Comparison of ENCODE assay signal across 33 cellular contexts in genomic region chr21:29633766-29634165, GRCh38.
"Had no signal": no experiment of that assay in that cellular context is flagged by ENCODE, and none has a peak within 500 bp of the region (broad histone marks: within the 10 kb centered on the region; RNA-seq: fewer than 3 reads in every experiment).

No MANE protein-coding gene starts in this region.

- DNase-seq: Karpas-422, Kasumi-1, MG63, MM.1S, MV-4-11, NCI-H1048, NCI-H1092, NCI-H1092 treated with DMSO at 0.1 percent for 48 hours, NCI-H1105, NCI-H1105 treated with DMSO at 0.1 percent for 48 hours, NCI-H1417 treated with DMSO at 0.1 percent for 48 hours, NCI-H1436, NCI-H1436 treated with DMSO at 0.1 percent for 48 hours, NCI-H146, NCI-H1694, NCI-H1694 treated with DMSO at 0.1 percent for 48 hours, NCI-H187, NCI-H187 treated with DMSO at 0.1 percent for 48 hours, NCI-H1930, NCI-H2029, NCI-H2029 treated with DMSO at 0.1 percent for 48 hours, NCI-H2081, NCI-H2081 treated with DMSO at 0.1 percent for 48 hours, NCI-H2107, NCI-H2171, NCI-H2171 treated with DMSO at 0.1 percent for 48 hours, NCI-H2227 treated with DMSO at 0.1 percent for 48 hours, NCI-H226, NCI-H345, NCI-H446, NCI-H446 treated with DMSO at 0.1 percent for 48 hours, NCI-H510A, NCI-H510A treated with DMSO at 0.1 percent for 48 hours had no signal
